1 cellular context compared by ENCODE assay signal in genomic region chr12:6725350-6725749, GRCh38.
TF ChIP-seq lines count a peak whose summit lies in the region.

No MANE protein-coding gene starts in this region.

TF ChIP-seq in A549, 52 proteins besides CTCF, POLR2A, EP300 and RAD21 (continued from another document):
- TF ChIP-seq HMGXB4 (CRISPR knock-in tag; IDR thresholded peaks at IDR 0.05; ENCODE audit: borderline replicate concordance) (no peak), HOXA7 (CRISPR knock-in tag; IDR thresholded peaks at IDR 0.05) (no peak), MAFK (IDR thresholded peaks at IDR 0.05; ENCODE audit: partially characterized antibody) (no peak), CHD4 (IDR thresholded peaks at IDR 0.05; ENCODE audit: borderline replicate concordance) (no peak), JUNB (IDR thresholded peaks at IDR 0.05) (no peak)
